ENCODE assay signal across 8 cellular contexts in the genomic region with DNA sequence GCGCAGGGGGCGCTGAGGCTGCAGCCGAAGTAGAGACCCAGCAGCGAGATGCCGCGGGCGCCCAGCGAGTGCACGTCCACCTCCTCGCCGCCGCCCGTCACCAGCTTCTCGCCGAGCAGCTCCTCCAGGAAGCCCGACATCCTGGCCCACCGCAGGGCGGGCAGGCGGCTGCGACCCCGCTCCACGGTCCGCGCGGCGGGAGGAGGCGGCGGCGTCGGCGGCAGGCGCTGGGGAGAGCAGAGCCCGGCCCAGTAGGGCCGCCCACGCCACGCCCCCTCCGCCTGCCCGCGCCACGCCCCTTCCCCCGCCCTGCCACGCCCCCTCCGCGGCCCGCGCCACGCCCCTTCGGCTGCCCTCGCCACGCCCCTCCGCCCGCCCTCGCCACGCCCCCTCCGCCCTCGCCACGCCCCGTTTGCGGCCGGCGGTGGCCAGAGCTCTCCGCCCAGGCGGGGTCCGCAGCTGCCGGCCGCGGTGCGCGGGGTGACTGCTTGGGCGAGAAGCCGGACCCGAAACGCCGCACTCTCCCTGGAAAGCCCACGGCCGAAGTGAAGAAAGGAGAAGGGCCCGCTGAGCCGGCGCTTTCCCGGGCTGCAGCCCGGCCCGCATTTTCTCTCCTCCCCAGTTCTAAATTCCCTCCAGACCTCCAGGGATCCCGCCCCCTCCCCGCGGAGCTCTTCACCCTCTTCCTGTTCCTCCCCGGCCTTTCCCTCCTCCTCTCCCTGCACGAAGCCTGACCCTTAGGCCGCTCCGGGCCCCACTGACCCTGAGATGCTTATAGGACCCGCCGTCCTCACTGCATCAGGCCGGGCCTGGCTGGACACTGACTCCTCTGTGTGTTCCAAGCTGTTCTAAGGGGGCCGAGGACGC. TPM values are rescaled to one million over a fixed set of nuclear protein-coding genes. Genes with fewer than 3 reads are reported as not detected.
DNase-seq lines count a peak whose midpoint lies in the region; ATAC-seq, FAIRE-seq and TF ChIP-seq lines count a peak whose summit lies in the region.

Gene NXN (minus strand): TSS at position 238 of the 867 bp plus-strand sequence.

- peak within 1 kb of the TSS; percentile 69 for H3K4me3 Mint-ChIP-seq in activated CD4-positive, alpha-beta T cell treated with anti-CD3 and anti-CD28 coated beads, Interleukin-2, amount 10 ng/mL, durations not matched to agents 7 days and 5 days

- H3K27ac ChIP-seq in coronary artery (peak within 1 kb of the TSS; percentile 61 to 94), HepG2 (ENCODE audit: extremely low read length, insufficient read depth, low read length) (peak within 1 kb of the TSS; percentile 71)

- CTCF ChIA-PET in activated CD4-positive, alpha-beta T cell treated with anti-CD3 and anti-CD28 coated beads, Interleukin-2, amount 10 ng/mL, durations not matched to agents 7 days and 5 days (lab: Charles Lee) = interaction anchor here (1.0 to 4.3 kb wide), 5 partner anchors 17 to 198 kb away, joined by 3 to 31 read pairs (median 4); partner anchors contain the start of genes GLOD4, MRM3 and TIMM22
- CTCF ChIA-PET in HepG2 (lab: Yijun Ruan, JAX; ENCODE audit: low intra/inter-chr PET ratio, low total read pairs) = interaction anchor here (2.2 to 2.4 kb wide), 2 partner anchors 100 to 185 kb away, joined by 10 to 13 read pairs; no protein-coding TSS in a partner anchor

- H3K36me3 Mint-ChIP-seq in activated CD4-positive, alpha-beta T cell treated with anti-CD3 and anti-CD28 coated beads, Interleukin-2, amount 10 ng/mL, durations not matched to agents 7 days and 5 days (ENCODE audit: low read depth) = peaks cover 2% of the 10 kb centered on the region

- intact Hi-C loops in HepG2 (cut with micrococcal nuclease; ENCODE audit: unreplicated experiment) = loop anchor here (2.0 to 5.0 kb wide), 2 partner anchors 42 to 185 kb away; no protein-coding TSS in a partner anchor

- no peaks in the 10 kb centered on the region for H4K20me1 ChIP-seq in HepG2 (ENCODE audit: insufficient read depth, low read length)

- no peaks in the 10 kb centered on the region for H3K9me3 Mint-ChIP-seq in activated CD4-positive, alpha-beta T cell treated with anti-CD3 and anti-CD28 coated beads, Interleukin-2, amount 10 ng/mL, durations not matched to agents 7 days and 5 days

- peak; percentile 75 for TF ChIP-seq RAD21 in HepG2 (CRISPR knock-in tag; IDR thresholded peaks at IDR 0.05)

- peak within 1 kb of the TSS; percentile 74 for H3K9ac ChIP-seq in HepG2 (ENCODE audit: insufficient read depth, low read depth, low read length)

- no peak for FAIRE-seq in HepG2 (lab: Jason Lieb, UNC)

- TF ChIP-seq CTCF in GM13976 (IDR thresholded peaks at IDR 0.05; ENCODE audit: borderline replicate concordance, control extremely low read depth, extremely low read depth, insufficient read depth, missing control alignments) (peak; percentile 17), coronary artery (IDR thresholded peaks at IDR 0.05) (no peak), HepG2 (CRISPR knock-in tag; IDR thresholded peaks at IDR 0.05) (peak; percentile 53)

- H3K4me1 Mint-ChIP-seq in activated CD4-positive, alpha-beta T cell treated with anti-CD3 and anti-CD28 coated beads, Interleukin-2, amount 10 ng/mL, durations not matched to agents 7 days and 5 days = peaks cover 18% of the 10 kb centered on the region

- peak; percentile 44 to 86 for TF ChIP-seq POLR2A in HepG2 (IDR thresholded peaks at IDR 0.05; ENCODE audit: insufficient read depth in 1 of 2, low read depth in 2 of 2, low read length in 2 of 2)

- BruUV-seq in HepG2 (replicated peaks; lab: Mats Ljungman, UMichigan) = no TSS peak

- POLR2A ChIA-PET in activated CD4-positive, alpha-beta T cell treated with anti-CD3 and anti-CD28 coated beads, Interleukin-2, amount 10 ng/mL, durations not matched to agents 7 days and 5 days (lab: Charles Lee) = no interaction called here
- POLR2A ChIA-PET in HepG2 (lab: Yijun Ruan, JAX) = interaction anchor here (0.7 to 3.1 kb wide), 20 partner anchors 17 to 627 kb away, joined by 3 to 27 read pairs (median 5); partner anchors contain the start of genes GEMIN4, GLOD4, MRM3 and RPH3AL

- DNase-seq in GM13976 (ENCODE audit: low spot score) (peak; percentile 98), NCI-H345 (lab: John Stamatoyannopoulos, UW) (peak; percentile 69), coronary artery (ENCODE audit: low spot score) (peak; percentile 89), HepG2 (ENCODE audit: low spot score) (peak; percentile 47), foreskin melanocyte (no peak)
- DNase-seq in activated CD4-positive, alpha-beta T cell treated with anti-CD3 and anti-CD28 coated beads, Interleukin-2, amount 10 ng/mL, durations not matched to agents 7 days and 5 days = peak; percentile 83
- peak; percentile 89 to 94 for DNase-seq in stimulated activated CD4-positive, alpha-beta T cell treated with anti-CD3 and anti-CD28 coated beads, Interleukin-2, amount 100 ng/mL, for 48 hours

- no peaks in the 10 kb centered on the region for H3K9me3 ChIP-seq in HepG2 (ENCODE audit: low read length)

- H3K27me3 ChIP-seq in HepG2 (ENCODE audit: control insufficient read depth in 1 of 2, insufficient read depth in 2 of 2, low read length in 2 of 2) = no peaks in the 10 kb centered on the region

- H3K27ac Mint-ChIP-seq in activated CD4-positive, alpha-beta T cell treated with anti-CD3 and anti-CD28 coated beads, Interleukin-2, amount 10 ng/mL, durations not matched to agents 7 days and 5 days = peak within 1 kb of the TSS; percentile 9

- in situ Hi-C loops in GM13976 (cut with MboI; ENCODE audit: low sequenced_read_pairs, unreplicated experiment) = loop anchor here (10.0 kb wide), 1 partner anchor 185 kb away; no protein-coding TSS in a partner anchor
- in situ Hi-C loops in HepG2 (cut with HindIII; ENCODE audit: extremely low pct_ligation_motif_present, low pct_unique_long_range_greater_than_20kb) = loop anchor here (5.0 kb wide), 2 partner anchors 97 to 197 kb away; partner anchors contain the start of genes GLOD4 and MRM3

- peak within 1 kb of the TSS; percentile 86 for H3K4me2 ChIP-seq in HepG2 (ENCODE audit: low read depth, low read length)

- WGBS in HepG2 (ENCODE audit: low lambda C conversion rate) = under 1% methylated on average over 29 of the region's 94 CpGs

- TF ChIP-seq EP300 in HepG2 (IDR thresholded peaks at IDR 0.05; ENCODE audit: low read depth in 2 of 2, low read length in 2 of 2) = no peak
- no peak for TF ChIP-seq EP300 in HepG2 (CRISPR knock-in tag; IDR thresholded peaks at IDR 0.05; ENCODE audit: borderline replicate concordance)

- peaks cover 36% of the 10 kb centered on the region for H3K79me2 ChIP-seq in HepG2 (ENCODE audit: insufficient read depth, low read length)

- peaks cover 57% of the 10 kb centered on the region for H3K4me1 ChIP-seq in HepG2 (ENCODE audit: insufficient read depth, low read length)

- H3K4me3 ChIP-seq in coronary artery = peak within 1 kb of the TSS; percentile 93
- peak within 1 kb of the TSS; percentile 67 to 85 (median 80) for H3K4me3 ChIP-seq in HepG2 (replicated peaks in 1 of 3; ENCODE audit: insufficient read depth in 1 of 3, low read depth in 2 of 3, low read length in 3 of 3)

- peaks cover 35% of the 10 kb centered on the region for H3K27me3 Mint-ChIP-seq in activated CD4-positive, alpha-beta T cell treated with anti-CD3 and anti-CD28 coated beads, Interleukin-2, amount 10 ng/mL, durations not matched to agents 7 days and 5 days

- no peak within 1 kb of the TSS for H2AFZ ChIP-seq in HepG2 (ENCODE audit: low read length)

- ATAC-seq in HG02852 (IDR thresholded peaks at IDR 0.05; ENCODE audit: unreplicated experiment) = peak; percentile 79
- ATAC-seq in HepG2 = peak; percentile 73

- no peaks in the 10 kb centered on the region for H3K36me3 ChIP-seq in HepG2 (replicated peaks in 1 of 2; ENCODE audit: control insufficient read depth in 1 of 2, insufficient read depth in 2 of 2, low read length in 2 of 2)

TF ChIP-seq in HepG2, 621 proteins besides CTCF, POLR2A, EP300 and RAD21 (continues in another document):
- TF ChIP-seq, protein P1, sequence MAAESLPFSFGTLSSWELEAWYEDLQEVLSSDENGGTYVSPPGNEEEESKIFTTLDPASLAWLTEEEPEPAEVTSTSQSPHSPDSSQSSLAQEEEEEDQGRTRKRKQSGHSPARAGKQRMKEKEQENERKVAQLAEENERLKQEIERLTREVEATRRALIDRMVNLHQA (CRISPR knock-in tag; IDR thresholded peaks at IDR 0.05) = no peak
- TF ChIP-seq ETV6 (CRISPR knock-in tag; conservative IDR thresholded peaks at IDR 0.05) = no peak
- TF ChIP-seq GLI4 (CRISPR knock-in tag; IDR thresholded peaks at IDR 0.05; ENCODE audit: borderline replicate concordance) = no peak
- no peak for TF ChIP-seq ZNF224 (CRISPR knock-in tag; IDR thresholded peaks at IDR 0.05)
- 0 out of 2 replicates have a peak, but pooled peaks have one; percentile 22 for TF ChIP-seq ZSCAN25 (CRISPR knock-in tag; IDR thresholded peaks at IDR 0.05)
- TF ChIP-seq ZNF883 (CRISPR knock-in tag; IDR thresholded peaks at IDR 0.05; ENCODE audit: not compliant biosample characterization) = no peak
- TF ChIP-seq MED1 (CRISPR knock-in tag; IDR thresholded peaks at IDR 0.05) = peak; percentile 32; the same call in 1 of the 2 replicates

RNA-seq across cellular contexts. Expression of gene NXN, which starts in this region (rescaled TPM):
- under 1 TPM; 0.22 to 0.65 TPM for total RNA-seq in activated CD4-positive, alpha-beta T cell treated with anti-CD3 and anti-CD28 coated beads, Interleukin-2, amount 10 ng/mL, durations not matched to agents 7 days and 5 days
- total RNA-seq in HepG2 (2016; rRNA removed; fragmentation: Illumina TruSeq; extraction: Trizol) = 21.3 and 22.2 TPM in 2 replicates
- total RNA-seq in HepG2 (2016; cell fraction: cytosol; rRNA removed; fragmentation: Illumina TruSeq; extraction: Trizol; ENCODE audit: low read depth) = 13.3 and 13.9 TPM in 2 replicates
- 16.8 and 27.5 TPM in 2 replicates for total RNA-seq in HepG2 (2016; cell fraction: insoluble cytoplasmic fraction; rRNA removed; fragmentation: Illumina TruSeq; extraction: Trizol)
- total RNA-seq in HepG2 (2016; cell fraction: membrane; rRNA removed; fragmentation: Illumina TruSeq; extraction: Trizol) = 21.1 and 21.3 TPM in 2 replicates
- total RNA-seq in HepG2 (2016; cell fraction: nucleus; rRNA removed; fragmentation: Illumina TruSeq; extraction: Trizol) = 15.4 and 15.6 TPM in 2 replicates
- polyA plus RNA-seq in HepG2 (2011; rRNA removed) = 22.3 and 24.3 TPM in 2 replicates
- 21.0 and 28.9 TPM in 2 replicates for polyA plus RNA-seq in HepG2 (2011; cell fraction: cytosol; rRNA removed)
- 17.8 and 20.8 TPM in 2 replicates for polyA plus RNA-seq in HepG2 (2011; cell fraction: nucleus; rRNA removed)
- polyA plus RNA-seq in HepG2 (2012) = 14.8 and 16.8 TPM in 2 replicates
- 11.0 and 11.8 TPM in 2 replicates for polyA plus RNA-seq in HepG2 (2016; cell fraction: cytosol; fragmentation: Illumina TruSeq; extraction: Trizol; ENCODE audit: low read depth)
- 23.0 and 33.6 TPM in 2 replicates for polyA plus RNA-seq in HepG2 (2016; cell fraction: insoluble cytoplasmic fraction; fragmentation: Illumina TruSeq; extraction: Trizol; ENCODE audit: low read depth)
- 21.3 and 21.9 TPM in 2 replicates for polyA plus RNA-seq in HepG2 (2016; cell fraction: membrane; fragmentation: Illumina TruSeq; extraction: Trizol; ENCODE audit: low read depth)
- polyA plus RNA-seq in HepG2 (2016; cell fraction: nucleus; fragmentation: Illumina TruSeq; extraction: Trizol; ENCODE audit: insufficient read depth, low read depth) = 24.4 and 29.9 TPM in 2 replicates
- 9.8 and 67.1 TPM in 2 replicates for polyA minus RNA-seq in HepG2 (2011; rRNA and poly(A)+ RNA removed; ENCODE audit: low replicate concordance)
- 23.8 and 25.1 TPM in 2 replicates for polyA minus RNA-seq in HepG2 (2011; cell fraction: cytosol; rRNA and poly(A)+ RNA removed)
- 16.8 and 18.4 TPM in 2 replicates for polyA minus RNA-seq in HepG2 (2011; cell fraction: nucleus; rRNA and poly(A)+ RNA removed)

Comparison
In these comparisons a context has a peak if more than half of its experiments do, and no peak if none do; other contexts are left out.
1. RNA of gene NXN (total RNA-seq): 13.3 to 27.5 TPM in HepG2; 0.22 to 0.65 TPM in activated CD4-positive, alpha-beta T cell treated with anti-CD3 and anti-CD28 coated beads, Interleukin-2, amount 10 ng/mL, durations not matched to agents 7 days and 5 days; every median in the first group is over 4 times any median in the second.
2. Peak in DNase-seq in activated CD4-positive, alpha-beta T cell treated with anti-CD3 and anti-CD28 coated beads, Interleukin-2, amount 10 ng/mL, durations not matched to agents 7 days and 5 days; RNA of the gene not detected or under 1 TPM.